In genomic region chr1:114757455-114758250, GRCh38 we compare ENCODE assay signal across 8 cellular contexts. TPM values are rescaled to one million over a fixed set of nuclear protein-coding genes. Genes with fewer than 3 reads are reported as not detected.
A peak's percentile ranks its signal among the peaks of the same experiment; 100 is the strongest.
DNase-seq lines count a peak whose midpoint lies in the region; ATAC-seq and TF ChIP-seq lines count a peak whose summit lies in the region.

Gene CSDE1 (minus strand): TSS chr1:114757984. CDS start chr1:114739890, 18,094 bp downstream.

- peaks cover 27% of the 10 kb centered on the region for H4K20me1 ChIP-seq in mammary epithelial cell (ENCODE audit: insufficient read depth, low read length)

- H3K4me1 ChIP-seq in mammary epithelial cell (ENCODE audit: insufficient read depth, low read length) = peaks cover 20% of the 10 kb centered on the region

- intact Hi-C loops in mammary epithelial cell (cut with micrococcal nuclease) = loop anchor here (2.0 to 10.0 kb wide), 3 partner anchors 23 to 297 kb away; partner anchors contain the start of gene SIKE1

- BruUV-seq in mammary epithelial cell (replicated peaks; lab: Mats Ljungman, UMichigan) = no TSS peak

- H2AFZ ChIP-seq in mammary epithelial cell (ENCODE audit: low read depth, low read length) = peak within 1 kb of the TSS; percentile 80

- dilution Hi-C loops in mammary epithelial cell (cut with HindIII; ENCODE audit: low sequenced_read_pairs) = loop anchor here (5.0 kb wide), 1 partner anchor 35 kb away; no protein-coding TSS in a partner anchor

- H3K27ac ChIP-seq in WERI-Rb-1 (peak within 1 kb of the TSS; percentile 100), mammary epithelial cell (ENCODE audit: insufficient read depth, low read depth, low read length) (peak within 1 kb of the TSS; percentile 98), skin epidermis (peak within 1 kb of the TSS; percentile 96 to 100 (median 99))

- DNase-seq in AG08395 (ENCODE audit: low spot score) = peak; percentile 97
- peak; percentile 99 for DNase-seq in NCI-H2227 (lab: John Stamatoyannopoulos, UW; ENCODE audit: unreplicated experiment)
- peak; percentile 97 for DNase-seq in WERI-Rb-1
- DNase-seq in mammary epithelial cell = peak; percentile 95

- peak; percentile 73 for TF ChIP-seq CTCF in WERI-Rb-1 (IDR thresholded peaks at IDR 0.05; ENCODE audit: low read depth, low read length)
- TF ChIP-seq CTCF in mammary epithelial cell (conservative IDR thresholded peaks at IDR 0.05 in 1 of 2, IDR thresholded peaks at IDR 0.05 in 1 of 2; ENCODE audit: extremely low read depth in 1 of 2, insufficient read depth in 1 of 2, low read depth in 1 of 2, low read length in 2 of 2) = peak; percentile 50 to 60

- ATAC-seq in GM18907 (IDR thresholded peaks at IDR 0.05; ENCODE audit: unreplicated experiment) (peak; percentile 88), HG03159 (IDR thresholded peaks at IDR 0.05; ENCODE audit: unreplicated experiment) (peak; percentile 82)

- H3K9ac ChIP-seq in mammary epithelial cell (ENCODE audit: insufficient read depth, low read length) = peak within 1 kb of the TSS; percentile 100

- H3K79me2 ChIP-seq in mammary epithelial cell (ENCODE audit: insufficient read depth, low read length) = peaks cover 51% of the 10 kb centered on the region

- H3K27me3 ChIP-seq in WERI-Rb-1 (ENCODE audit: insufficient read depth, low read depth, severe bottlenecking) = no peaks in the 10 kb centered on the region
- no peaks in the 10 kb centered on the region for H3K27me3 ChIP-seq in mammary epithelial cell (ENCODE audit: insufficient read depth, low read length)

- H3K9me3 ChIP-seq in WERI-Rb-1 (ENCODE audit: severe bottlenecking) (no peaks in the 10 kb centered on the region), mammary epithelial cell (replicated peaks; ENCODE audit: insufficient read depth, low read length) (no peaks in the 10 kb centered on the region), iPS-18c (ENCODE audit: control insufficient read depth, insufficient read depth, low read length) (no peaks in the 10 kb centered on the region)

- H3K4me3 ChIP-seq in WERI-Rb-1 (ENCODE audit: low read depth, low read length) (peak within 1 kb of the TSS; percentile 98), mammary epithelial cell (replicated peaks in 1 of 3; ENCODE audit: insufficient read depth in 1 of 3, low read depth in 2 of 3, low read length in 3 of 3) (peak within 1 kb of the TSS; percentile 70 to 82 (median 75)), iPS-18c (ENCODE audit: insufficient read depth, low read depth, low read length) (peak within 1 kb of the TSS; percentile 100), skin epidermis (peak within 1 kb of the TSS; percentile 76 to 96 (median 89))

- H3K4me2 ChIP-seq in mammary epithelial cell (ENCODE audit: insufficient read depth, low read depth, low read length) = peak within 1 kb of the TSS; percentile 92

- 2% methylated on average over 17 of the region's 50 CpGs for WGBS in mammary epithelial cell (ENCODE audit: low coverage, missing lambda C conversion rate)

- H3K36me3 ChIP-seq in WERI-Rb-1 (peaks cover 32% of the 10 kb centered on the region), mammary epithelial cell (ENCODE audit: insufficient read depth, low read length) (peaks cover 4% of the 10 kb centered on the region)

- CTCF ChIA-PET in mammary epithelial cell (lab: Charles Lee; ENCODE audit: low non-redundant PET) = interaction anchor here (0.5 kb wide), 1 partner anchor 356 kb away, joined by 3 read pairs; no protein-coding TSS in a partner anchor

- in situ Hi-C loops in mammary epithelial cell (cut with MboI; ENCODE audit: low sequenced_read_pairs in 2 of 2) = no loop called here

RNA-seq across cellular contexts. Expression of gene CSDE1, which starts in this region (rescaled TPM):
- 100 to 1,000 TPM; 493 to 641 TPM for total RNA-seq in mammary epithelial cell
- polyA plus RNA-seq in mammary epithelial cell = 225 TPM
- 329 TPM for polyA minus RNA-seq in mammary epithelial cell

Comparison
In these comparisons a context has a peak if more than half of its experiments do, and no peak if none do; other contexts are left out.
1. Peak in every context shown above with its lines: DNase-seq, ATAC-seq, H3K4me3 ChIP-seq and H3K27ac ChIP-seq.